9 cellular contexts compared by ENCODE assay signal in the genomic region with DNA sequence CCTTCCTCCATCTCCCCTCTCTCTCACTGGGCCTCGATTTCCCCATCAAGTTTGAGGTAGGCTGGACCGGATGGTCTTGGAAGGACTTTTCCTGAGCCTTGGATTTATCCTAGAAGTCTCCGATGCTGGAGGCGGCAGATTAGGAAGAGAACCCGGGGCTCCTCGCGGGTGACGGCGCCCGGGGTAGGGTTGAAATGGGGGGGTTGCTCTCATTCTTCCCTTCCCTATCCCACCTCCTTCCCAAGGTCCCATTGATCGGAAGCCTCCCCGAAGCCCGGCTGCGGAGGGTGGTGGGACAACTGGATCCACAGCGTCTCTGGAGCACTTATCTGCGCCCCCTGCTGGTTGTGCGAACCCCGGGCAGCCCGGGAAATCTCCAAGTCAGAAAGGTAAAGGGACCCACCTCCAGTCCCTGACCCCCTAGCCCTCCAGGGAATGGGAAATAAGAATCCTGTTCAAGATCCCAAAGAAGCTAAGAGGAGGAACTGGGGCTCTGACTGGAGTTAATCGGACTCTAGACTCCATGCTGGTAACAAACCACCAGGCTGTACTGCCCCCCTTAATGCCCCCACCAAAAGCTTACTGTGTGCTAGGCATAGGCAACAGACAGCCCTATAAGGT. TPM values are rescaled to one million over a fixed set of nuclear protein-coding genes. Genes with fewer than 3 reads are reported as not detected.
DNase-seq lines count a peak whose midpoint lies in the region; ATAC-seq, FAIRE-seq and TF ChIP-seq lines count a peak whose summit lies in the region.
"Had no signal": no experiment of that assay in that cellular context is flagged by ENCODE, and none has a peak within 500 bp of the region (broad histone marks: within the 10 kb centered on the region; RNA-seq: fewer than 3 reads in every experiment).

No MANE protein-coding gene starts in this region.

- TF ChIP-seq CTCF in CD4-positive, alpha-beta T cell (IDR thresholded peaks at IDR 0.05): peak; percentile 84
- TF ChIP-seq CTCF in OCI-LY3 (IDR thresholded peaks at IDR 0.05; ENCODE audit: low read depth, low read length): peak; percentile 98
- TF ChIP-seq CTCF in fibroblast of pulmonary artery (IDR thresholded peaks at IDR 0.05; ENCODE audit: low read length, missing control alignments): peak; percentile 88
- peak; percentile 79 to 87 (median 83) for TF ChIP-seq CTCF in nephron (IDR thresholded peaks at IDR 0.05; ENCODE audit: unreplicated experiment in 3 of 3)

- no peaks in the 10 kb centered on the region for H3K9me3 ChIP-seq in CD4-positive, alpha-beta T cell (ENCODE audit: control insufficient read depth, low read length)
- H3K9me3 ChIP-seq in OCI-LY3 (ENCODE audit: insufficient read depth, low read length): no peaks in the 10 kb centered on the region

- peak overlapping the region; percentile 90 for H3K9ac ChIP-seq in OCI-LY3 (ENCODE audit: low read length)

- H3K9me3 Mint-ChIP-seq in CD4-positive, alpha-beta T cell: no peaks in the 10 kb centered on the region
- H3K9me3 Mint-ChIP-seq in activated T-helper 1 cell treated with anti-CD3 and anti-CD28 coated beads, Interleukin-12 subunit alpha, Interleukin-12 subunit beta, Interleukin-2, Interleukin-4 antibody, amounts not matched to agents 30 ng/mL and 10 ng/mL and 1 ng/mL, durations not matched to agents 14 hours and 24 hours and 36 hours: no peaks in the 10 kb centered on the region
- no peaks in the 10 kb centered on the region for H3K9me3 Mint-ChIP-seq in nephron
- H3K9me3 Mint-ChIP-seq in stimulated activated naive CD8-positive, alpha-beta T cell treated with anti-CD3 and anti-CD28 coated beads, Interleukin-15, amount 100 ng/mL, for 72 hours: no peaks in the 10 kb centered on the region

- H3K27ac Mint-ChIP-seq in CD4-positive, alpha-beta T cell: peak overlapping the region; percentile 95
- peak overlapping the region; percentile 99 for H3K27ac Mint-ChIP-seq in activated T-helper 1 cell treated with anti-CD3 and anti-CD28 coated beads, Interleukin-12 subunit alpha, Interleukin-12 subunit beta, Interleukin-2, Interleukin-4 antibody, amounts not matched to agents 30 ng/mL and 10 ng/mL and 1 ng/mL, durations not matched to agents 14 hours and 24 hours and 36 hours
- H3K27ac Mint-ChIP-seq in nephron: peak overlapping the region in 2 of 3 experiments; percentile 57 to 75
- peak overlapping the region; percentile 98 to 100 for H3K27ac Mint-ChIP-seq in stimulated activated naive CD8-positive, alpha-beta T cell treated with anti-CD3 and anti-CD28 coated beads, Interleukin-15, amount 100 ng/mL, for 72 hours

- peaks cover 47% of the 10 kb centered on the region for H3K36me3 Mint-ChIP-seq in CD4-positive, alpha-beta T cell (ENCODE audit: low read depth)
- peaks cover 21% of the 10 kb centered on the region for H3K36me3 Mint-ChIP-seq in activated T-helper 1 cell treated with anti-CD3 and anti-CD28 coated beads, Interleukin-12 subunit alpha, Interleukin-12 subunit beta, Interleukin-2, Interleukin-4 antibody, amounts not matched to agents 30 ng/mL and 10 ng/mL and 1 ng/mL, durations not matched to agents 14 hours and 24 hours and 36 hours (ENCODE audit: low read depth)
- H3K36me3 Mint-ChIP-seq in nephron (ENCODE audit: low read depth): peaks cover 21% of the 10 kb centered on the region

- H3K4me1 ChIP-seq in OCI-LY3 (ENCODE audit: low read length): peaks cover 12% of the 10 kb centered on the region

- peak; percentile 61 to 78 (median 65) for DNase-seq in CD4-positive, alpha-beta T cell
- peak; percentile 80 for DNase-seq in HTR-8/SVneo (ENCODE audit: insufficient read length, low spot score)
- peak; percentile 69 for DNase-seq in activated T-helper 1 cell treated with anti-CD3 and anti-CD28 coated beads, Interleukin-12 subunit alpha, Interleukin-12 subunit beta, Interleukin-2, Interleukin-4 antibody, amounts not matched to agents 30 ng/mL and 10 ng/mL and 1 ng/mL, durations not matched to agents 14 hours and 24 hours and 36 hours (ENCODE audit: low spot score)
- peak; percentile 69 for DNase-seq in fibroblast of pulmonary artery (ENCODE audit: low read depth)
- DNase-seq in stimulated activated naive CD8-positive, alpha-beta T cell treated with anti-CD3 and anti-CD28 coated beads, Interleukin-15, amount 100 ng/mL, for 72 hours: peak; percentile 74 to 77

- peak overlapping the region; percentile 86 for H3K27ac ChIP-seq in CD4-positive, alpha-beta T cell (ENCODE audit: low read depth, low read length)
- peak overlapping the region; percentile 72 for H3K27ac ChIP-seq in OCI-LY3 (ENCODE audit: low read length)

- H2AFZ ChIP-seq in OCI-LY3 (ENCODE audit: low read depth, low read length): peak overlapping the region; percentile 26; the same call in 1 of the 2 replicates

- H3K4me2 ChIP-seq in OCI-LY3 (ENCODE audit: low read length): peak overlapping the region; percentile 76

- no peaks in the 10 kb centered on the region for H4K20me1 ChIP-seq in OCI-LY3 (ENCODE audit: insufficient read depth, low read length)

- peak overlapping the region; percentile 87 for H3K4me3 ChIP-seq in OCI-LY3 (ENCODE audit: low read length)
- peak overlapping the region; percentile 96 for H3K4me3 ChIP-seq in fibroblast of pulmonary artery (replicated peaks; ENCODE audit: low read depth, low read length)

- peaks cover 36% of the 10 kb centered on the region for H3K36me3 ChIP-seq in OCI-LY3 (replicated peaks; ENCODE audit: low read depth, low read length)

- peaks cover 40% of the 10 kb centered on the region for H3K79me2 ChIP-seq in OCI-LY3 (ENCODE audit: low read length)

- H3K4me3 Mint-ChIP-seq in CD4-positive, alpha-beta T cell: peak overlapping the region; percentile 96
- H3K4me3 Mint-ChIP-seq in activated T-helper 1 cell treated with anti-CD3 and anti-CD28 coated beads, Interleukin-12 subunit alpha, Interleukin-12 subunit beta, Interleukin-2, Interleukin-4 antibody, amounts not matched to agents 30 ng/mL and 10 ng/mL and 1 ng/mL, durations not matched to agents 14 hours and 24 hours and 36 hours: peak overlapping the region; percentile 98
- peak overlapping the region; percentile 91 to 96 (median 92) for H3K4me3 Mint-ChIP-seq in nephron
- peak overlapping the region; percentile 98 to 99 for H3K4me3 Mint-ChIP-seq in stimulated activated naive CD8-positive, alpha-beta T cell treated with anti-CD3 and anti-CD28 coated beads, Interleukin-15, amount 100 ng/mL, for 72 hours

- FAIRE-seq in HTR-8/SVneo (lab: Jason Lieb, UNC): no peak

- ATAC-seq in CD4-positive, alpha-beta T cell (ENCODE audit: poor library complexity): no peak
- ATAC-seq in stimulated activated naive CD8-positive, alpha-beta T cell treated with anti-CD3 and anti-CD28 coated beads, Interleukin-15, amount 100 ng/mL, for 72 hours: no peak
- no peak for ATAC-seq in GM18873 (IDR thresholded peaks at IDR 0.05; ENCODE audit: low FRiP score, unreplicated experiment)

- peaks cover 33% of the 10 kb centered on the region for H3K4me1 Mint-ChIP-seq in CD4-positive, alpha-beta T cell (ENCODE audit: low read depth)
- peaks cover 5% of the 10 kb centered on the region for H3K4me1 Mint-ChIP-seq in activated T-helper 1 cell treated with anti-CD3 and anti-CD28 coated beads, Interleukin-12 subunit alpha, Interleukin-12 subunit beta, Interleukin-2, Interleukin-4 antibody, amounts not matched to agents 30 ng/mL and 10 ng/mL and 1 ng/mL, durations not matched to agents 14 hours and 24 hours and 36 hours (ENCODE audit: low read depth)
- peaks cover 10% of the 10 kb centered on the region for H3K4me1 Mint-ChIP-seq in nephron
- peaks cover 49% of the 10 kb centered on the region for H3K4me1 Mint-ChIP-seq in stimulated activated naive CD8-positive, alpha-beta T cell treated with anti-CD3 and anti-CD28 coated beads, Interleukin-15, amount 100 ng/mL, for 72 hours

- intact Hi-C loops in CD4-positive, alpha-beta T cell (cut with DNase I, micrococcal nuclease): loop anchor here (1.0 to 10.0 kb wide), 7 partner anchors 16 to 518 kb away; a partner anchor contains a TSS
- intact Hi-C loops in activated T-helper 1 cell treated with anti-CD3 and anti-CD28 coated beads, Interleukin-12 subunit alpha, Interleukin-12 subunit beta, Interleukin-2, Interleukin-4 antibody, amounts not matched to agents 30 ng/mL and 10 ng/mL and 1 ng/mL, durations not matched to agents 14 hours and 24 hours and 36 hours (cut with micrococcal nuclease): loop anchor here (2.0 kb wide), 4 partner anchors 100 to 1656 kb away; a partner anchor contains a TSS

- no peaks in the 10 kb centered on the region for H3K27me3 ChIP-seq in CD4-positive, alpha-beta T cell (ENCODE audit: control insufficient read depth, insufficient read depth, low read length)
- H3K27me3 ChIP-seq in OCI-LY3 (ENCODE audit: low read depth, low read length): no peaks in the 10 kb centered on the region

- no peaks in the 10 kb centered on the region for H3K27me3 Mint-ChIP-seq in CD4-positive, alpha-beta T cell
- H3K27me3 Mint-ChIP-seq in activated T-helper 1 cell treated with anti-CD3 and anti-CD28 coated beads, Interleukin-12 subunit alpha, Interleukin-12 subunit beta, Interleukin-2, Interleukin-4 antibody, amounts not matched to agents 30 ng/mL and 10 ng/mL and 1 ng/mL, durations not matched to agents 14 hours and 24 hours and 36 hours (ENCODE audit: insufficient read depth): no peaks in the 10 kb centered on the region
- H3K27me3 Mint-ChIP-seq in nephron (ENCODE audit: low read depth): no peaks in the 10 kb centered on the region
- no peaks in the 10 kb centered on the region for H3K27me3 Mint-ChIP-seq in stimulated activated naive CD8-positive, alpha-beta T cell treated with anti-CD3 and anti-CD28 coated beads, Interleukin-15, amount 100 ng/mL, for 72 hours

- POLR2A ChIA-PET in CD4-positive, alpha-beta T cell (lab: Charles Lee): interaction anchor here (1.7 to 2.7 kb wide), 8 partner anchors 12 to 76 kb away, joined by 5 to 48 read pairs (median 13); a partner anchor contains a TSS

- CTCF ChIA-PET in CD4-positive, alpha-beta T cell (lab: Charles Lee): interaction anchor here (0.7 to 4.8 kb wide), 16 partner anchors 10 to 169 kb away, joined by 3 to 29 read pairs (median 6); a partner anchor contains a TSS

RNA-seq across cellular contexts. Expression of a gene that starts 0.8 kb away (rescaled TPM):
- 1 to 10 TPM; 3.7 to 5.0 TPM for total RNA-seq in CD4-positive, alpha-beta T cell
- 13.7 and 18.0 TPM in 2 replicates for total RNA-seq in activated T-helper 1 cell treated with anti-CD3 and anti-CD28 coated beads, Interleukin-12 subunit alpha, Interleukin-12 subunit beta, Interleukin-2, Interleukin-4 antibody, amounts not matched to agents 30 ng/mL and 10 ng/mL and 1 ng/mL, durations not matched to agents 14 hours and 24 hours and 36 hours

RNA-seq across cellular contexts. Expression of a gene that starts 1.5 kb away (rescaled TPM):
- 100 to 1,000 TPM; 367 to 369 TPM for total RNA-seq in CD4-positive, alpha-beta T cell
- 757 and 760 TPM in 2 replicates for total RNA-seq in activated T-helper 1 cell treated with anti-CD3 and anti-CD28 coated beads, Interleukin-12 subunit alpha, Interleukin-12 subunit beta, Interleukin-2, Interleukin-4 antibody, amounts not matched to agents 30 ng/mL and 10 ng/mL and 1 ng/mL, durations not matched to agents 14 hours and 24 hours and 36 hours

RNA-seq across cellular contexts. Expression of a gene that starts 25.3 kb away (rescaled TPM):
- 1 to 10 TPM; 2.4 to 3.0 TPM for total RNA-seq in CD4-positive, alpha-beta T cell
- total RNA-seq in activated T-helper 1 cell treated with anti-CD3 and anti-CD28 coated beads, Interleukin-12 subunit alpha, Interleukin-12 subunit beta, Interleukin-2, Interleukin-4 antibody, amounts not matched to agents 30 ng/mL and 10 ng/mL and 1 ng/mL, durations not matched to agents 14 hours and 24 hours and 36 hours: 4.3 and 6.1 TPM in 2 replicates

RNA-seq across cellular contexts. Expression of a gene that starts 37.4 kb away (rescaled TPM):
- total RNA-seq in CD4-positive, alpha-beta T cell: 10 to 100 TPM; 17.2 to 17.5 TPM
- 35.1 and 35.4 TPM in 2 replicates for total RNA-seq in activated T-helper 1 cell treated with anti-CD3 and anti-CD28 coated beads, Interleukin-12 subunit alpha, Interleukin-12 subunit beta, Interleukin-2, Interleukin-4 antibody, amounts not matched to agents 30 ng/mL and 10 ng/mL and 1 ng/mL, durations not matched to agents 14 hours and 24 hours and 36 hours

RNA-seq across cellular contexts. Expression of a gene that starts 40.0 kb away (rescaled TPM):
- total RNA-seq in CD4-positive, alpha-beta T cell: not detected
- not detected in 2 replicates for total RNA-seq in activated T-helper 1 cell treated with anti-CD3 and anti-CD28 coated beads, Interleukin-12 subunit alpha, Interleukin-12 subunit beta, Interleukin-2, Interleukin-4 antibody, amounts not matched to agents 30 ng/mL and 10 ng/mL and 1 ng/mL, durations not matched to agents 14 hours and 24 hours and 36 hours
- total RNA-seq: T-helper 2 cell treated with Interferon-gamma antibody and Interleukin-4, amounts not matched to agents 100 ng/mL and 5 ng/mL, for 36 hours had no signal
